ENCODE assay signal across 1 cellular context in the genomic region with DNA sequence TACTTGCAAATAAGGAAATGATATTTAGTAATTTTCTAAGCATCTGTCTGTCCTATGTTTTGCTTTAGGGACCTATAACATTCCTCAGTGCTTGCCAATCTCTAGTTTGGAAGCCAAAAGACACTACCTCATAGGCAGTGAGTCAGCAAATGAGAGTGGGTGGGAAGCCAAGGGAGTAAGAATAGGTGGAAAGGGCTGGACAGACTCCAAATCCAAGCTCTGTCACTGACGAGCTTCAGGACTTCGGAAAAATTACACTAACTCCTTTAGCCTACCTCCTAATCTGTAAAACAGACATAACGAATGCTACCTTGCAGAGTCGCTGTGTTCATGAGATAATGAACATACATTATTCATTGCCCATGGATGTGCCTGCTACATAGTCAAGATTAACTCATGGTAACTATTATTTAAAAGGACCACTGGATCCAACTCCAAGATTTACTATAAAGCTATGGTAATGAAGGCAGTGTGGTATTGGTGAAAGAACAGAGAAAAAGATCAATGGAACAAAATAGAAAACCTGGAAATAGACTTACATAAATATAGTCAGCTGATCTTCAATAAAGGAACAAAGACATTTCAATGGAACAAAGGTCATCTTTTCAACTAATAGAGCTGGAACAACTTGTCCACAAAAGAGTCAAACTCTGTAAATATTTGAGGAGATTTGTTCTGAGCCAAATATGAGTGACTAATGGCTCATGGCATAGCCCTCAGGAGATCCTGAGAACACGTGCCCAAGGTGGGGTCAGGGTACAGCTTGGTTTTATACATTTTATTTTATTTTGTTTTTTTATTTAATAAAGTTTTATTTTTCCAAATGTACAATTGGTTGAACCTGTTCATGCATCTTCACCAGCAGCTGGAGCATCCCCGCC.
TF ChIP-seq lines count a peak whose summit lies in the region.

No MANE protein-coding gene starts in this region.

TF ChIP-seq in SK-N-SH, 30 proteins besides CTCF, POLR2A, EP300 and RAD21 (continued from another document):
- TF ChIP-seq, protein P1, sequence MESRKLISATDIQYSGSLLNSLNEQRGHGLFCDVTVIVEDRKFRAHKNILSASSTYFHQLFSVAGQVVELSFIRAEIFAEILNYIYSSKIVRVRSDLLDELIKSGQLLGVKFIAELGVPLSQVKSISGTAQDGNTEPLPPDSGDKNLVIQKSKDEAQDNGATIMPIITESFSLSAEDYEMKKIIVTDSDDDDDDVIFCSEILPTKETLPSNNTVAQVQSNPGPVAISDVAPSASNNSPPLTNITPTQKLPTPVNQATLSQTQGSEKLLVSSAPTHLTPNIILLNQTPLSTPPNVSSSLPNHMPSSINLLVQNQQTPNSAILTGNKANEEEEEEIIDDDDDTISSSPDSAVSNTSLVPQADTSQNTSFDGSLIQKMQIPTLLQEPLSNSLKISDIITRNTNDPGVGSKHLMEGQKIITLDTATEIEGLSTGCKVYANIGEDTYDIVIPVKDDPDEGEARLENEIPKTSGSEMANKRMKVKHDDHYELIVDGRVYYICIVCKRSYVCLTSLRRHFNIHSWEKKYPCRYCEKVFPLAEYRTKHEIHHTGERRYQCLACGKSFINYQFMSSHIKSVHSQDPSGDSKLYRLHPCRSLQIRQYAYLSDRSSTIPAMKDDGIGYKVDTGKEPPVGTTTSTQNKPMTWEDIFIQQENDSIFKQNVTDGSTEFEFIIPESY (IDR thresholded peaks at IDR 0.05; ENCODE audit: borderline replicate concordance, low read depth), result peak; percentile 71; the same call in 1 of the 2 replicates
- TF ChIP-seq TCF12 (IDR thresholded peaks at IDR 0.05), result peak; percentile 93
- TF ChIP-seq RXRA (IDR thresholded peaks at IDR 0.05; ENCODE audit: borderline replicate concordance, low read depth), result no peak
- TF ChIP-seq, protein P2, sequence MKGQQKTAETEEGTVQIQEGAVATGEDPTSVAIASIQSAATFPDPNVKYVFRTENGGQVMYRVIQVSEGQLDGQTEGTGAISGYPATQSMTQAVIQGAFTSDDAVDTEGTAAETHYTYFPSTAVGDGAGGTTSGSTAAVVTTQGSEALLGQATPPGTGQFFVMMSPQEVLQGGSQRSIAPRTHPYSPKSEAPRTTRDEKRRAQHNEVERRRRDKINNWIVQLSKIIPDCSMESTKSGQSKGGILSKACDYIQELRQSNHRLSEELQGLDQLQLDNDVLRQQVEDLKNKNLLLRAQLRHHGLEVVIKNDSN (IDR thresholded peaks at IDR 0.05; ENCODE audit: borderline replicate concordance, low read depth), result no peak
